In genomic region chr5:108212775-108213346, GRCh38 we compare ENCODE assay signal across 16 cellular contexts.
DNase-seq lines count a peak whose midpoint lies in the region; ATAC-seq and TF ChIP-seq lines count a peak whose summit lies in the region.
"Had no signal": no experiment of that assay in that cellular context is flagged by ENCODE, and none has a peak within 500 bp of the region (broad histone marks: within the 10 kb centered on the region; RNA-seq: fewer than 3 reads in every experiment).

No MANE protein-coding gene starts in this region.

- H3K79me1 ChIP-seq in neuronal stem cell (ENCODE audit: low read depth, low read length): no peaks in the 10 kb centered on the region

- ATAC-seq in activated naive CD8-positive, alpha-beta T cell treated with anti-CD3 and anti-CD28 coated beads, Interleukin-2, amount 50 U/mL, for 24 hours: no peak
- ATAC-seq in HG03342 (IDR thresholded peaks at IDR 0.05; ENCODE audit: unreplicated experiment): no peak
- ATAC-seq: activated CD8-positive, alpha-beta T cell treated with anti-CD3 and anti-CD28 coated beads for 36 hours; gastroesophageal sphincter had no signal

- H3K4me1 ChIP-seq in neuronal stem cell (ENCODE audit: control insufficient read depth in 2 of 2, insufficient read depth in 1 of 2, low read depth in 1 of 2, low read length in 2 of 2): peaks cover 7 to 8% of the 10 kb centered on the region in 2 donors
- H3K4me1 ChIP-seq: gastroesophageal sphincter had no signal

- no peaks in the 10 kb centered on the region for H3K36me3 ChIP-seq in neuronal stem cell (replicated peaks in 1 of 2; ENCODE audit: control insufficient read depth in 2 of 2, insufficient read depth in 2 of 2, low read length in 2 of 2)
- H3K36me3 ChIP-seq: thoracic aorta had no signal

- no peak overlapping the region for H4K91ac ChIP-seq in neuronal stem cell (ENCODE audit: low read depth, low read length, poor library complexity)

- DNase-seq in NCI-H2107 treated with DMSO at 0.1 percent for 48 hours (lab: John Stamatoyannopoulos, UW; ENCODE audit: unreplicated experiment): peak; percentile 4
- DNase-seq in NCI-H2107 (lab: John Stamatoyannopoulos, UW): no peak
- peak; percentile 17 for DNase-seq in NCI-H187 treated with DMSO at 0.1 percent for 48 hours (lab: John Stamatoyannopoulos, UW)
- DNase-seq in erythroblast (lab: John Stamatoyannopoulos, UW): peak; percentile 2 to 34
- DNase-seq in neuronal stem cell (ENCODE audit: low spot score): no peak
- DNase-seq in activated naive CD8-positive, alpha-beta T cell treated with anti-CD3 and anti-CD28 coated beads, Interleukin-2, amount 50 U/mL, for 24 hours: no peak
- no peak for DNase-seq in amniotic stem cell (lab: John Stamatoyannopoulos, UW)
- DNase-seq: activated CD8-positive, alpha-beta T cell treated with anti-CD3 and anti-CD28 coated beads for 36 hours; activated naive CD4-positive, alpha-beta T cell treated with Interleukin-2 at 50 U/mL for 16 hours; NCI-H1436 had no signal

- H3K4ac ChIP-seq in neuronal stem cell (ENCODE audit: low read length): no peak overlapping the region

- TF ChIP-seq POLR2A in erythroblast (IDR thresholded peaks at IDR 0.05; ENCODE audit: low read length): no peak

- H3K9me3 ChIP-seq in neuronal stem cell (replicated peaks in 1 of 2; ENCODE audit: control insufficient read depth in 2 of 2, insufficient read depth in 1 of 2, low read depth in 1 of 2, low read length in 2 of 2): peaks cover 0 to 14% of the 10 kb centered on the region in 2 donors
- H3K9me3 ChIP-seq: gastroesophageal sphincter, thoracic aorta had no signal

- no peaks in the 10 kb centered on the region for H3K27me3 ChIP-seq in neuronal stem cell (ENCODE audit: control insufficient read depth in 3 of 3, insufficient read depth in 3 of 3, low read depth in 1 of 3, low read length in 3 of 3)
- H3K27me3 ChIP-seq: gastroesophageal sphincter had no signal

- H3K4me3 ChIP-seq in neuronal stem cell (ENCODE audit: low read length in 2 of 2): no peak overlapping the region
- H3K4me3 ChIP-seq: coronary artery, gastroesophageal sphincter, thoracic aorta had no signal

- no peak overlapping the region for H2BK120ac ChIP-seq in neuronal stem cell (ENCODE audit: low read depth, low read length)

- no peak overlapping the region for H3K9ac ChIP-seq in neuronal stem cell (ENCODE audit: low read depth, low read length, poor library complexity)

- peak overlapping the region; percentile 44 for H3K23ac ChIP-seq in neuronal stem cell (ENCODE audit: low read depth, low read length, poor library complexity)

- H3K18ac ChIP-seq in neuronal stem cell (ENCODE audit: low read length): peak overlapping the region; percentile 80

- no peak overlapping the region for H2BK5ac ChIP-seq in neuronal stem cell (ENCODE audit: low read length)

- H3K4me2 ChIP-seq in neuronal stem cell (ENCODE audit: insufficient read depth, low read length, poor library complexity, severe bottlenecking): peak overlapping the region; percentile 21

- H2AK5ac ChIP-seq in neuronal stem cell (ENCODE audit: low read depth, low read length): no peak overlapping the region

- no peaks in the 10 kb centered on the region for H3K4me1 Mint-ChIP-seq in activated naive CD8-positive, alpha-beta T cell treated with anti-CD3 and anti-CD28 coated beads, Interleukin-2, amount 50 U/mL, for 24 hours
- H3K4me1 Mint-ChIP-seq: mesothelial cell of epicardium had no signal

- H3K27ac ChIP-seq in neuronal stem cell (replicated peaks; ENCODE audit: low read length): peak overlapping the region; percentile 50
- H3K27ac ChIP-seq: coronary artery, gastroesophageal sphincter, thoracic aorta had no signal

- no peak overlapping the region for H3K14ac ChIP-seq in neuronal stem cell (ENCODE audit: low read length)

- no peaks in the 10 kb centered on the region for H3K27me3 Mint-ChIP-seq in activated naive CD8-positive, alpha-beta T cell treated with anti-CD3 and anti-CD28 coated beads, Interleukin-2, amount 50 U/mL, for 24 hours
- H3K27me3 Mint-ChIP-seq: activated CD8-positive, alpha-beta T cell treated with anti-CD3 and anti-CD28 coated beads for 36 hours had no signal

- H4K8ac ChIP-seq in neuronal stem cell (ENCODE audit: low read depth, low read length): no peak overlapping the region

- no peak overlapping the region for H3K27ac Mint-ChIP-seq in activated naive CD8-positive, alpha-beta T cell treated with anti-CD3 and anti-CD28 coated beads, Interleukin-2, amount 50 U/mL, for 24 hours
- H3K27ac Mint-ChIP-seq: activated CD8-positive, alpha-beta T cell treated with anti-CD3 and anti-CD28 coated beads for 36 hours; mesothelial cell of epicardium; T-helper 1 cell treated with Interleukin-12 subunit alpha and Interleukin-12 subunit beta and Interleukin-4 antibody, amounts not matched to agents 30 μg/mL and 1 μg/mL, for 36 hours had no signal

- H2AFZ ChIP-seq in neuronal stem cell (ENCODE audit: low read length): peak overlapping the region; percentile 69

- H3K36me3 Mint-ChIP-seq in activated naive CD8-positive, alpha-beta T cell treated with anti-CD3 and anti-CD28 coated beads, Interleukin-2, amount 50 U/mL, for 24 hours (ENCODE audit: low read depth): peaks cover 21% of the 10 kb centered on the region

- no peak overlapping the region for H3K4me3 Mint-ChIP-seq in activated naive CD8-positive, alpha-beta T cell treated with anti-CD3 and anti-CD28 coated beads, Interleukin-2, amount 50 U/mL, for 24 hours
- H3K4me3 Mint-ChIP-seq: activated CD8-positive, alpha-beta T cell treated with anti-CD3 and anti-CD28 coated beads for 36 hours; mesothelial cell of epicardium; T-helper 1 cell treated with Interleukin-12 subunit alpha and Interleukin-12 subunit beta and Interleukin-4 antibody, amounts not matched to agents 30 μg/mL and 1 μg/mL, for 36 hours had no signal

- peaks cover 22% of the 10 kb centered on the region for H3K9me3 Mint-ChIP-seq in activated naive CD8-positive, alpha-beta T cell treated with anti-CD3 and anti-CD28 coated beads, Interleukin-2, amount 50 U/mL, for 24 hours

- H2BK12ac ChIP-seq in neuronal stem cell (ENCODE audit: low read length): no peak overlapping the region

- H2BK15ac ChIP-seq in neuronal stem cell (ENCODE audit: low read length): no peak overlapping the region

- WGBS in neuronal stem cell (ENCODE audit: extremely low coverage in 2 of 2, insufficient read length in 2 of 2, insufficient replicate concordance in 1 of 2), 2 donors: no CpG with 5 or more reads among the region's 3 CpGs

Comparison
In these comparisons a context has a peak if more than half of its experiments do, and no peak if none do; other contexts are left out.
1. DNase-seq: peak in NCI-H2107 treated with DMSO at 0.1 percent for 48 hours (single experiment), NCI-H187 treated with DMSO at 0.1 percent for 48 hours (single experiment) and erythroblast (2 of 2); none in NCI-H2107 (single experiment), neuronal stem cell (single experiment), activated naive CD8-positive, alpha-beta T cell treated with anti-CD3 and anti-CD28 coated beads, Interleukin-2, amount 50 U/mL, for 24 hours (single experiment) and amniotic stem cell (single experiment).